ENCODE assay signal across 27 cellular contexts in the genomic region with DNA sequence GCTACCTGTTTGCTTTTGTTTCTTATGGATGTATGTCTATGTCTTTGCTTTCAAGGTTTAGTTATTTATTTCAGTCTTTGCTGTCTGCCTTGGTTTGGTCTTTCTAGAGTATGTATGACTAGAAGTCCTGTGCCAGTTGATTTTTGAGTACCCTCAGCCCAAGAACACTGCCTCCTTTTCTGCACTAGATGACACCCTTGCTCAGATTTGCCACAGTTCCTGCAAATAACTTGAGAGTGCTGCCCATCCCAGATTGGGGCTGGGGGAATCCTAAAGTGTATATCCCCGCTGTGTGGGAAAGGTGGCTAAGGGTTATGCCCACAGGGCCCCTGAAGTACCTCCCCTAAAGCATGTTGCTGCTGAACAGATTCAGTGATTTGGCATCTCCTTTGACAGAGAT.
"Had no signal": no experiment of that assay in that cellular context is flagged by ENCODE, and none has a peak within 500 bp of the region (broad histone marks: within the 10 kb centered on the region; RNA-seq: fewer than 3 reads in every experiment).

No MANE protein-coding gene starts in this region.

- H3K9me3 ChIP-seq: right lobe of liver, thyroid gland, vagina had no signal

- H3K36me3 ChIP-seq: neural progenitor cell, ovary, right lobe of liver, sigmoid colon, stomach, thoracic aorta, thyroid gland, tibial nerve, upper lobe of left lung, vagina had no signal

- H3K36me3 Mint-ChIP-seq: stimulated activated effector memory CD8-positive, alpha-beta T cell treated with anti-CD3 and anti-CD28 coated beads, Interleukin-12 subunit alpha, Interleukin-12 subunit beta, amount 100 ng/mL, for 72 hours; stimulated activated naive B cell treated with anti-CD40 and anti-IgM and Interleukin-4, amounts not matched to agents 10 μg/mL and 1 μg/mL and 100 μg/mL, for 72 hours had no signal

- ATAC-seq: psoas muscle; right cardiac atrium; right lobe of liver; stimulated activated effector memory CD8-positive, alpha-beta T cell treated with anti-CD3 and anti-CD28 coated beads, Interleukin-12 subunit alpha, Interleukin-12 subunit beta, amount 100 ng/mL, for 72 hours; stimulated activated naive B cell treated with anti-CD40 and anti-IgM and Interleukin-4, amounts not matched to agents 10 μg/mL and 1 μg/mL and 100 μg/mL, for 72 hours had no signal

- H3K27me3 ChIP-seq: neural progenitor cell, ovary, right lobe of liver, sigmoid colon, stomach, thyroid gland, tibial nerve, upper lobe of left lung, vagina had no signal

- H3K4me3 Mint-ChIP-seq: nephron; neural progenitor cell; stimulated activated effector memory CD8-positive, alpha-beta T cell treated with anti-CD3 and anti-CD28 coated beads, Interleukin-12 subunit alpha, Interleukin-12 subunit beta, amount 100 ng/mL, for 72 hours; stimulated activated naive B cell treated with anti-CD40 and anti-IgM and Interleukin-4, amounts not matched to agents 10 μg/mL and 1 μg/mL and 100 μg/mL, for 72 hours; stimulated activated naive CD8-positive, alpha-beta T cell treated with anti-CD3 and anti-CD28 coated beads, Interleukin-15, Interleukin-2, amounts not matched to agents 100 ng/mL and 50 ng/mL, for 24 hours had no signal

- H3K4me3 ChIP-seq: neural progenitor cell, ovary, psoas muscle, right lobe of liver, sigmoid colon, stomach, thoracic aorta, thyroid gland, tibial nerve, upper lobe of left lung, vagina had no signal

- DNase-seq: occipital lobe; ovary; posterior cingulate gyrus; psoas muscle; right cardiac atrium; right lobe of liver; sigmoid colon; small intestine; stimulated activated CD4-positive, alpha-beta T cell treated with anti-CD3 and anti-CD28 coated beads, Interleukin-15, amount 100 ng/mL, for 24 hours; stimulated activated CD4-positive, alpha-beta T cell treated with anti-CD3 and anti-CD28 coated beads, Interleukin-2, amount 100 ng/mL, for 24 hours; stimulated activated CD4-positive, alpha-beta T cell treated with anti-CD3 and anti-CD28 coated beads, Interleukin-2, amount 100 ng/mL, for 48 hours; stimulated activated CD4-positive, alpha-beta T cell treated with anti-CD3 and anti-CD28 coated beads, Interleukin-4, amount 100 ng/mL, for 24 hours; stimulated activated naive B cell treated with anti-CD40 and anti-IgM and Interleukin-4, amounts not matched to agents 10 μg/mL and 1 μg/mL and 100 μg/mL, for 72 hours; stimulated activated naive CD4-positive, alpha-beta T cell treated with Interleukin-2 at 50 U/mL for 16 hours; stomach; thyroid gland; trophoblast cell; upper lobe of left lung had no signal

- H3K9ac ChIP-seq: neural progenitor cell, parathyroid adenoma had no signal

- H3K27me3 Mint-ChIP-seq: progenitor cell of endocrine pancreas; stimulated activated naive B cell treated with anti-CD40 and anti-IgM and Interleukin-4, amounts not matched to agents 10 μg/mL and 1 μg/mL and 100 μg/mL, for 72 hours; stimulated activated naive CD8-positive, alpha-beta T cell treated with anti-CD3 and anti-CD28 coated beads, Interleukin-15, Interleukin-2, amounts not matched to agents 100 ng/mL and 50 ng/mL, for 24 hours had no signal

- H3K4me1 Mint-ChIP-seq: nephron; neural progenitor cell; stimulated activated effector memory CD8-positive, alpha-beta T cell treated with anti-CD3 and anti-CD28 coated beads, Interleukin-12 subunit alpha, Interleukin-12 subunit beta, amount 100 ng/mL, for 72 hours; stimulated activated naive B cell treated with anti-CD40 and anti-IgM and Interleukin-4, amounts not matched to agents 10 μg/mL and 1 μg/mL and 100 μg/mL, for 72 hours had no signal

- H3K27ac Mint-ChIP-seq: nephron; neural progenitor cell; progenitor cell of endocrine pancreas; stimulated activated effector memory CD8-positive, alpha-beta T cell treated with anti-CD3 and anti-CD28 coated beads, Interleukin-12 subunit alpha, Interleukin-12 subunit beta, amount 100 ng/mL, for 72 hours; stimulated activated naive B cell treated with anti-CD40 and anti-IgM and Interleukin-4, amounts not matched to agents 10 μg/mL and 1 μg/mL and 100 μg/mL, for 72 hours; stimulated activated naive CD8-positive, alpha-beta T cell treated with anti-CD3 and anti-CD28 coated beads, Interleukin-15, Interleukin-2, amounts not matched to agents 100 ng/mL and 50 ng/mL, for 24 hours had no signal

- H3K4me1 ChIP-seq: neural progenitor cell, parathyroid adenoma, psoas muscle, right lobe of liver, sigmoid colon, stomach, thyroid gland, tibial nerve, upper lobe of left lung, vagina had no signal

- H3K27ac ChIP-seq: neural progenitor cell, ovary, parathyroid adenoma, psoas muscle, right lobe of liver, sigmoid colon, stomach, thoracic aorta, thyroid gland, tibial nerve, upper lobe of left lung, vagina had no signal
